ENCODE assay signal across 19 cellular contexts in genomic region chr15:75045332-75046015, GRCh38. TPM values are rescaled to one million over a fixed set of nuclear protein-coding genes. Genes with fewer than 3 reads are reported as not detected.
DNase-seq lines count a peak whose midpoint lies in the region; ATAC-seq, FAIRE-seq and TF ChIP-seq lines count a peak whose summit lies in the region.
"Had no signal": no experiment of that assay in that cellular context is flagged by ENCODE, and none has a peak within 500 bp of the region (broad histone marks: within the 10 kb centered on the region; RNA-seq: fewer than 3 reads in every experiment).

No MANE protein-coding gene starts in this region.

- POLR2A ChIA-PET in activated CD8-positive, alpha-beta T cell treated with anti-CD3 and anti-CD28 coated beads, Interleukin-2, amount 10 ng/mL, durations not matched to agents 7 days and 5 days (lab: Charles Lee): interaction anchor here (0.6 to 1.9 kb wide), 5 partner anchors 13 to 65 kb away, joined by 3 to 9 read pairs (median 4); no protein-coding TSS in a partner anchor
- POLR2A ChIA-PET in activated CD8-positive, alpha-beta T cell treated with anti-CD3 and anti-CD28 coated beads for 36 hours (lab: Charles Lee): interaction anchor here (0.5 to 2.1 kb wide), 2 partner anchors 21 to 164 kb away, joined by 3 to 7 read pairs; no protein-coding TSS in a partner anchor
- POLR2A ChIA-PET in IMR-90 (lab: Charles Lee; ENCODE audit: unreplicated experiment) (interaction anchor here (0.7 kb wide), 1 partner anchor 153 kb away, joined by 5 read pairs; no protein-coding TSS in a partner anchor), K562 (lab: Yijun Ruan, JAX) (interaction anchor here (0.9 to 1.5 kb wide), 2 partner anchors 8 to 20 kb away, joined by 5 read pairs; no protein-coding TSS in a partner anchor)

- H3K36me3 Mint-ChIP-seq in activated CD8-positive, alpha-beta T cell treated with anti-CD3 and anti-CD28 coated beads, Interleukin-2, amount 10 ng/mL, durations not matched to agents 7 days and 5 days (ENCODE audit: low read depth): peaks cover 55% of the 10 kb centered on the region
- H3K36me3 Mint-ChIP-seq in activated CD8-positive, alpha-beta T cell treated with anti-CD3 and anti-CD28 coated beads for 36 hours (ENCODE audit: low read depth): peaks cover 22% of the 10 kb centered on the region
- H3K36me3 Mint-ChIP-seq in stimulated activated memory B cell treated with anti-CD40 and anti-IgM and Interleukin-4, amounts not matched to agents 10 μg/mL and 1 μg/mL and 100 μg/mL, for 72 hours: peaks cover 25% of the 10 kb centered on the region

- H3K27me3 ChIP-seq in IMR-90 (ENCODE audit: control insufficient read depth, insufficient read depth, low read length) (no peaks in the 10 kb centered on the region), K562 (ENCODE audit: control insufficient read depth in 2 of 2, insufficient read depth in 2 of 2, low read length in 2 of 2) (no peaks in the 10 kb centered on the region)
- H3K27me3 ChIP-seq: adrenal gland had no signal

- 0 out of 2 replicates have a peak overlapping the region, but pooled peaks have one; percentile 8 for H3K4ac ChIP-seq in IMR-90 (ENCODE audit: low read depth, low read length)

- H3K27me3 Mint-ChIP-seq in activated CD8-positive, alpha-beta T cell treated with anti-CD3 and anti-CD28 coated beads, Interleukin-2, amount 10 ng/mL, durations not matched to agents 7 days and 5 days (ENCODE audit: low read depth): no peaks in the 10 kb centered on the region
- no peaks in the 10 kb centered on the region for H3K27me3 Mint-ChIP-seq in activated CD8-positive, alpha-beta T cell treated with anti-CD3 and anti-CD28 coated beads for 36 hours
- no peaks in the 10 kb centered on the region for H3K27me3 Mint-ChIP-seq in stimulated activated memory B cell treated with anti-CD40 and anti-IgM and Interleukin-4, amounts not matched to agents 10 μg/mL and 1 μg/mL and 100 μg/mL, for 72 hours

- H3K4me2 ChIP-seq in IMR-90 (ENCODE audit: low read depth, low read length) (no peak overlapping the region), K562 (ENCODE audit: insufficient read depth, low read length) (no peak overlapping the region)
- H3K4me2 ChIP-seq: A549 had no signal

- H4K20me1 ChIP-seq in IMR-90 (ENCODE audit: insufficient read depth, low read length) (peaks cover 10% of the 10 kb centered on the region), K562 (replicated peaks; ENCODE audit: control insufficient read depth, insufficient read depth, low read length) (no peaks in the 10 kb centered on the region)

- no peak overlapping the region for H2BK15ac ChIP-seq in IMR-90 (ENCODE audit: low read depth, low read length)

- no peak overlapping the region for H2BK20ac ChIP-seq in IMR-90 (ENCODE audit: low read depth, low read length)

- H2BK120ac ChIP-seq in IMR-90 (ENCODE audit: low read depth, low read length): no peak overlapping the region

- no peak for TF ChIP-seq CTCF in activated CD8-positive, alpha-beta T cell treated with anti-CD3 and anti-CD28 coated beads for 36 hours (IDR thresholded peaks at IDR 0.05)
- TF ChIP-seq CTCF in IMR-90 (conservative IDR thresholded peaks at IDR 0.05; ENCODE audit: low read depth, low read length): no peak
- no peak for TF ChIP-seq CTCF in K562 (IDR thresholded peaks at IDR 0.05 in 2 of 3, conservative IDR thresholded peaks at IDR 0.05 in 1 of 3; ENCODE audit: insufficient read depth in 2 of 3, low read depth in 1 of 3, low read length in 3 of 3)

- dilution Hi-C loops in IMR-90 (cut with HindIII; ENCODE audit: low sequenced_read_pairs, unreplicated experiment): no loop called here

- H3K36me3 ChIP-seq in IMR-90 (ENCODE audit: control insufficient read depth, insufficient read depth, low read length): no peaks in the 10 kb centered on the region; the same call in 1 of the 2 replicates
- peaks cover 19% of the 10 kb centered on the region; the same call in 1 of the 3 replicates for H3K36me3 ChIP-seq in K562 (ENCODE audit: control insufficient read depth, insufficient read depth, low read length)
- H3K36me3 ChIP-seq: adrenal gland had no signal

- no peak overlapping the region for H2BK5ac ChIP-seq in IMR-90 (ENCODE audit: low read depth, low read length, poor library complexity, severe bottlenecking)

- CTCF ChIA-PET in activated CD8-positive, alpha-beta T cell treated with anti-CD3 and anti-CD28 coated beads, Interleukin-2, amount 10 ng/mL, durations not matched to agents 7 days and 5 days (lab: Charles Lee): interaction anchor here (1.1 to 3.2 kb wide), 4 partner anchors 12 to 134 kb away, joined by 3 to 30 read pairs (median 11); no protein-coding TSS in a partner anchor
- CTCF ChIA-PET in activated CD8-positive, alpha-beta T cell treated with anti-CD3 and anti-CD28 coated beads for 36 hours (lab: Charles Lee): interaction anchor here (0.8 to 1.5 kb wide), 5 partner anchors 8 to 164 kb away, joined by 3 read pairs; partner anchors contain the start of genes C15orf39 and PPCDC
- CTCF ChIA-PET in IMR-90 (lab: Yijun Ruan, JAX) (interaction anchor here (0.6 to 1.6 kb wide), 2 partner anchors 159 to 1656 kb away, joined by 3 to 5 read pairs; no protein-coding TSS in a partner anchor), K562 (lab: Yijun Ruan, JAX; ENCODE audit: low intra/inter-chr PET ratio) (no interaction called here)

- no TSS peak for BruUV-seq in IMR-90 (replicated peaks; lab: Mats Ljungman, UMichigan)
- BruUV-seq in K562 (replicated peaks; lab: Mats Ljungman, UMichigan): TSS peak; percentile 22

- no peak overlapping the region for H3K18ac ChIP-seq in IMR-90 (ENCODE audit: low read depth, low read length)

- DNase-seq in activated CD8-positive, alpha-beta T cell treated with anti-CD3 and anti-CD28 coated beads, Interleukin-2, amount 10 ng/mL, durations not matched to agents 7 days and 5 days: no peak
- DNase-seq in activated CD8-positive, alpha-beta T cell treated with anti-CD3 and anti-CD28 coated beads for 36 hours: no peak
- DNase-seq in IMR-90 (no peak), K562 (ENCODE audit: extremely low read depth in 1 of 4, low spot score in 3 of 4) (no peak), inferior parietal cortex (ENCODE audit: extremely low spot score) (no peak)
- DNase-seq: activated T-cell treated with anti-CD3 and anti-CD28 coated beads for 4 hours; adrenal gland; erythroblast; naive B cell; NCI-H1092 treated with DMSO at 0.1 percent for 48 hours; NCI-H2227 treated with DMSO at 0.1 percent for 48 hours; stimulated activated CD4-positive, alpha-beta T cell treated with anti-CD3 and anti-CD28 coated beads, Interleukin-4, amount 100 ng/mL, for 4 hours; stimulated activated naive CD4-positive, alpha-beta T cell had no signal

- H3K9me3 Mint-ChIP-seq in activated CD8-positive, alpha-beta T cell treated with anti-CD3 and anti-CD28 coated beads, Interleukin-2, amount 10 ng/mL, durations not matched to agents 7 days and 5 days (ENCODE audit: insufficient read depth): no peaks in the 10 kb centered on the region
- no peaks in the 10 kb centered on the region for H3K9me3 Mint-ChIP-seq in activated CD8-positive, alpha-beta T cell treated with anti-CD3 and anti-CD28 coated beads for 36 hours
- no peaks in the 10 kb centered on the region for H3K9me3 Mint-ChIP-seq in stimulated activated memory B cell treated with anti-CD40 and anti-IgM and Interleukin-4, amounts not matched to agents 10 μg/mL and 1 μg/mL and 100 μg/mL, for 72 hours
- H3K9me3 Mint-ChIP-seq: naive B cell, WTC11 had no signal

- H3K4me1 ChIP-seq in IMR-90 (ENCODE audit: control insufficient read depth, insufficient read depth, low read length) (peaks cover 28% of the 10 kb centered on the region), K562 (replicated peaks in 1 of 2; ENCODE audit: control insufficient read depth in 2 of 2, insufficient read depth in 2 of 2, low read length in 2 of 2) (peaks cover 37 to 47% of the 10 kb centered on the region in 2 experiments)

- TF ChIP-seq RAD21 in IMR-90 (IDR thresholded peaks at IDR 0.05; ENCODE audit: low read length) (no peak), K562 (CRISPR knock-in tag; conservative IDR thresholded peaks at IDR 0.05 in 1 of 2, IDR thresholded peaks at IDR 0.05 in 1 of 2) (no peak)

- TF ChIP-seq POLR2A in IMR-90 (IDR thresholded peaks at IDR 0.05; ENCODE audit: low read depth, low read length): no peak
- TF ChIP-seq POLR2A in K562 (conservative IDR thresholded peaks at IDR 0.05): no peak

- H3K4me1 Mint-ChIP-seq in activated CD8-positive, alpha-beta T cell treated with anti-CD3 and anti-CD28 coated beads, Interleukin-2, amount 10 ng/mL, durations not matched to agents 7 days and 5 days (ENCODE audit: low read depth): peaks cover 75% of the 10 kb centered on the region
- peaks cover 41% of the 10 kb centered on the region for H3K4me1 Mint-ChIP-seq in activated CD8-positive, alpha-beta T cell treated with anti-CD3 and anti-CD28 coated beads for 36 hours (ENCODE audit: low read depth)
- peaks cover 71% of the 10 kb centered on the region for H3K4me1 Mint-ChIP-seq in stimulated activated memory B cell treated with anti-CD40 and anti-IgM and Interleukin-4, amounts not matched to agents 10 μg/mL and 1 μg/mL and 100 μg/mL, for 72 hours

- intact Hi-C loops in activated CD8-positive, alpha-beta T cell treated with anti-CD3 and anti-CD28 coated beads for 36 hours (cut with micrococcal nuclease): no loop called here
- intact Hi-C loops in IMR-90 (cut with micrococcal nuclease) (no loop called here), K562 (cut with micrococcal nuclease) (no loop called here)

- no peak overlapping the region; the same call in 1 of the 2 replicates for H4K91ac ChIP-seq in IMR-90 (ENCODE audit: insufficient read depth, low read depth, low read length)

- H3K56ac ChIP-seq in IMR-90 (ENCODE audit: extremely low read depth, insufficient read depth, low read length): no peak overlapping the region

- peaks cover 2% of the 10 kb centered on the region; the same call in 1 of the 3 replicates for H3K79me2 ChIP-seq in K562 (ENCODE audit: control insufficient read depth, insufficient read depth, low read length)

- H3K27ac ChIP-seq in IMR-90 (ENCODE audit: insufficient read depth, low read length): no peak overlapping the region
- H3K27ac ChIP-seq in K562 (ENCODE audit: extremely low read depth, low read depth, low read length): no peak overlapping the region

- no peak overlapping the region for H4K8ac ChIP-seq in IMR-90 (ENCODE audit: low read depth in 2 of 2, low read length in 2 of 2)

- no peak for FAIRE-seq in K562 (lab: Jason Lieb, UNC)
- FAIRE-seq: A549 had no signal

- H2AK5ac ChIP-seq in IMR-90 (ENCODE audit: low read depth, low read length): peak overlapping the region; percentile 94; the same call in 1 of the 2 replicates

- no peak overlapping the region for H3K14ac ChIP-seq in IMR-90 (replicated peaks; ENCODE audit: low read depth, low read length)

- H3K4me3 ChIP-seq in IMR-90 (ENCODE audit: insufficient read depth, low read depth, low read length) (no peak overlapping the region), K562 (no peak overlapping the region)
- H3K4me3 ChIP-seq: A549, adrenal gland had no signal

- no peak overlapping the region for H4K5ac ChIP-seq in IMR-90 (ENCODE audit: low read depth, low read length)

- H2AK9ac ChIP-seq in IMR-90 (replicated peaks; ENCODE audit: low read depth, low read length, poor library complexity): no peak overlapping the region

- no peak overlapping the region for H2AFZ ChIP-seq in IMR-90 (replicated peaks; ENCODE audit: low read length, poor library complexity)
- H2AFZ ChIP-seq in K562 (ENCODE audit: low read depth, low read length): no peak overlapping the region

- no peak overlapping the region for H3K23ac ChIP-seq in IMR-90 (ENCODE audit: low read depth, low read length)

- 80% methylated on average over 1 of the region's 6 CpGs; no CpG with 5 or more reads in 1 of the 2 experiments for WGBS in IMR-90 (ENCODE audit: extremely low coverage in 2 of 2, insufficient read length in 1 of 2), 2 experiments
- WGBS in K562 (ENCODE audit: insufficient coverage, low coverage, missing lambda C conversion rate): 80% methylated on average over 5 of the region's 6 CpGs

- H3K9me3 ChIP-seq in IMR-90 (ENCODE audit: control insufficient read depth, insufficient read depth, low read length): no peaks in the 10 kb centered on the region
- no peaks in the 10 kb centered on the region for H3K9me3 ChIP-seq in K562 (replicated peaks; ENCODE audit: control insufficient read depth, insufficient read depth, low read depth, low read length)
- H3K9me3 ChIP-seq: A549, adrenal gland had no signal

- H3K27ac Mint-ChIP-seq in activated CD8-positive, alpha-beta T cell treated with anti-CD3 and anti-CD28 coated beads, Interleukin-2, amount 10 ng/mL, durations not matched to agents 7 days and 5 days: peak overlapping the region; percentile 78
- H3K27ac Mint-ChIP-seq in activated CD8-positive, alpha-beta T cell treated with anti-CD3 and anti-CD28 coated beads for 36 hours: no peak overlapping the region
- H3K27ac Mint-ChIP-seq in stimulated activated memory B cell treated with anti-CD40 and anti-IgM and Interleukin-4, amounts not matched to agents 10 μg/mL and 1 μg/mL and 100 μg/mL, for 72 hours: peak overlapping the region; percentile 79

- in situ Hi-C loops in IMR-90 (cut with MboI; ENCODE audit: low sequenced_read_pairs) (no loop called here), K562 (cut with MboI) (no loop called here)

- TF ChIP-seq EP300 in K562 (IDR thresholded peaks at IDR 0.05; ENCODE audit: low read length): no peak

- H3K79me1 ChIP-seq in IMR-90 (ENCODE audit: low read depth in 1 of 2, low read length in 2 of 2): peaks cover 0 to 24% of the 10 kb centered on the region in 2 experiments; a peak in 2 of 4 replicates

- H3K9me1 ChIP-seq in IMR-90 (ENCODE audit: insufficient read depth, low read length): peaks cover 30% of the 10 kb centered on the region
- no peaks in the 10 kb centered on the region for H3K9me1 ChIP-seq in K562 (ENCODE audit: control insufficient read depth, insufficient read depth, low read length)

- no peak for ATAC-seq in activated CD8-positive, alpha-beta T cell treated with anti-CD3 and anti-CD28 coated beads, Interleukin-2, amount 10 ng/mL, durations not matched to agents 7 days and 5 days
- ATAC-seq in activated CD8-positive, alpha-beta T cell treated with anti-CD3 and anti-CD28 coated beads for 36 hours: no peak
- no peak for ATAC-seq in IMR-90 (ENCODE audit: low read depth)
- ATAC-seq in K562: no peak
- no peak for ATAC-seq in stimulated activated memory B cell treated with anti-CD40 and anti-IgM and Interleukin-4, amounts not matched to agents 10 μg/mL and 1 μg/mL and 100 μg/mL, for 72 hours
- ATAC-seq in GM18861 (IDR thresholded peaks at IDR 0.05; ENCODE audit: unreplicated experiment): no peak
- ATAC-seq in GM18498 (IDR thresholded peaks at IDR 0.05; ENCODE audit: unreplicated experiment): no peak
- ATAC-seq: A549, sciatic nerve, WTC11 had no signal

- H3K4me3 Mint-ChIP-seq in activated CD8-positive, alpha-beta T cell treated with anti-CD3 and anti-CD28 coated beads, Interleukin-2, amount 10 ng/mL, durations not matched to agents 7 days and 5 days: peak overlapping the region; percentile 27
- no peak overlapping the region for H3K4me3 Mint-ChIP-seq in activated CD8-positive, alpha-beta T cell treated with anti-CD3 and anti-CD28 coated beads for 36 hours
- no peak overlapping the region for H3K4me3 Mint-ChIP-seq in stimulated activated memory B cell treated with anti-CD40 and anti-IgM and Interleukin-4, amounts not matched to agents 10 μg/mL and 1 μg/mL and 100 μg/mL, for 72 hours
- H3K4me3 Mint-ChIP-seq: WTC11 had no signal

- H3K9ac ChIP-seq in IMR-90 (ENCODE audit: low read depth, low read length) (no peak overlapping the region), K562 (ENCODE audit: insufficient read depth in 1 of 2, low read depth in 2 of 2, low read length in 2 of 2) (no peak overlapping the region)

RNA-seq across cellular contexts. Expression of gene PPCDC, which starts 22.1 kb away (rescaled TPM):
- total RNA-seq in activated CD8-positive, alpha-beta T cell treated with anti-CD3 and anti-CD28 coated beads, Interleukin-2, amount 10 ng/mL, durations not matched to agents 7 days and 5 days: 10 to 100 TPM; 27.3 to 29.1 TPM
- 10 to 100 TPM; 25.7 to 26.6 TPM for total RNA-seq in activated CD8-positive, alpha-beta T cell treated with anti-CD3 and anti-CD28 coated beads for 36 hours
- total RNA-seq in IMR-90 (2012; rRNA removed) (5.6 and 13.3 TPM in 2 replicates), K562 (2014; rRNA removed) (16.3 and 17.1 TPM in 2 replicates), K562 (2014; rRNA removed; fragmentation: Illumina TruSeq; extraction: Trizol) (6.4 and 10.9 TPM in 2 replicates), K562 (2015; rRNA removed; fragmentation: Illumina TruSeq; extraction: Trizol) (9.7 and 13.5 TPM in 2 replicates), K562 (2021) (15.2 and 16.7 TPM in 2 replicates)
- polyA plus RNA-seq in IMR-90 (2012; rRNA removed) (16.3 and 17.1 TPM in 2 replicates), K562 (2011; rRNA removed) (16.7 and 17.9 TPM in 2 replicates), K562 (2014; fragmentation: Illumina TruSeq; extraction: Trizol) (21.7 and 24.9 TPM in 2 replicates), K562 (2014; fragmentation: Nextera tagmentation; extraction: Ambion mirVana) (10 to 100 TPM; 50.0 to 53.6 TPM), K562 (2014; rRNA removed) (34.8 and 41.6 TPM in 2 replicates)
- polyA plus RNA-seq in IMR-90 (2012; cell fraction: cytosol; rRNA removed): 11.2 and 24.4 TPM in 2 replicates
- 14.8 and 25.5 TPM in 2 replicates for polyA plus RNA-seq in IMR-90 (2012; cell fraction: nucleus; rRNA removed; ENCODE audit: low replicate concordance)
- total RNA-seq in K562 (2011; cell fraction: chromatin; rRNA removed; ENCODE audit: low replicate concordance): 20.0 and 54.1 TPM in 2 replicates
- 31.7 TPM in 2 replicates for total RNA-seq in K562 (2011; cell fraction: nucleolus; rRNA removed)
- 24.1 and 30.8 TPM in 2 replicates for total RNA-seq in K562 (2011; cell fraction: nucleoplasm; rRNA removed)
- polyA plus RNA-seq in K562 (2011; cell fraction: cytosol; rRNA removed): 26.9 and 55.6 TPM in 2 replicates
- 22.7 and 31.8 TPM in 2 replicates for polyA plus RNA-seq in K562 (2011; cell fraction: nucleus; rRNA removed)
- 11.4 and 15.7 TPM in 2 replicates for polyA plus RNA-seq in K562 (2012)
- polyA minus RNA-seq in K562 (2011; rRNA and poly(A)+ RNA removed): 6.7 and 7.8 TPM in 2 replicates
- polyA minus RNA-seq in K562 (2011; cell fraction: cytosol; rRNA and poly(A)+ RNA removed): 6.4 and 9.0 TPM in 2 replicates
- 12.3 and 15.2 TPM in 2 replicates for polyA minus RNA-seq in K562 (2011; cell fraction: nucleus; rRNA and poly(A)+ RNA removed)

RNA-seq across cellular contexts. Expression of gene SCAMP5, which starts 50.1 kb away (rescaled TPM):
- 1 to 10 TPM; 1.1 TPM for total RNA-seq in activated CD8-positive, alpha-beta T cell treated with anti-CD3 and anti-CD28 coated beads, Interleukin-2, amount 10 ng/mL, durations not matched to agents 7 days and 5 days
- total RNA-seq in activated CD8-positive, alpha-beta T cell treated with anti-CD3 and anti-CD28 coated beads for 36 hours: 1 to 10 TPM in 1 of 2 experiments, under 1 TPM in 1; 0.65 to 1.1 TPM
- total RNA-seq in IMR-90 (2012; rRNA removed) (0.36 and 0.56 TPM in 2 replicates), K562 (2014; rRNA removed) (not detected in 2 replicates), K562 (2014; rRNA removed; fragmentation: Illumina TruSeq; extraction: Trizol) (not detected in 2 replicates), K562 (2015; rRNA removed; fragmentation: Illumina TruSeq; extraction: Trizol) (0.08 and 0.11 TPM in 2 replicates), K562 (2021) (0.27 and 0.31 TPM in 2 replicates)
- polyA plus RNA-seq in IMR-90 (2012; rRNA removed) (1.6 and 1.7 TPM in 2 replicates), K562 (2011; rRNA removed) (0.24 and 0.29 TPM in 2 replicates), K562 (2014; fragmentation: Illumina TruSeq; extraction: Trizol) (0.09 and 0.15 TPM in 2 replicates), K562 (2014; fragmentation: Nextera tagmentation; extraction: Ambion mirVana) (not detected), K562 (2014; rRNA removed) (not detected in 2 replicates)
- polyA plus RNA-seq in IMR-90 (2012; cell fraction: cytosol; rRNA removed): 0.64 and 1.7 TPM in 2 replicates
- 5.1 and 5.5 TPM in 2 replicates for polyA plus RNA-seq in IMR-90 (2012; cell fraction: nucleus; rRNA removed; ENCODE audit: low replicate concordance)
- not detected in 2 replicates for total RNA-seq in K562 (2011; cell fraction: chromatin; rRNA removed; ENCODE audit: low replicate concordance)
- 0.33 TPM in 1 of 2 replicates, not detected in the other for total RNA-seq in K562 (2011; cell fraction: nucleolus; rRNA removed)
- not detected in 2 replicates for total RNA-seq in K562 (2011; cell fraction: nucleoplasm; rRNA removed)
- 0.15 and 0.18 TPM in 2 replicates for polyA plus RNA-seq in K562 (2011; cell fraction: cytosol; rRNA removed)
- polyA plus RNA-seq in K562 (2011; cell fraction: nucleus; rRNA removed): 0.14 and 0.15 TPM in 2 replicates
- 0.14 and 0.21 TPM in 2 replicates for polyA plus RNA-seq in K562 (2012)
- 0.11 and 0.42 TPM in 2 replicates for polyA minus RNA-seq in K562 (2011; rRNA and poly(A)+ RNA removed)
- polyA minus RNA-seq in K562 (2011; cell fraction: cytosol; rRNA and poly(A)+ RNA removed): not detected in 2 replicates
- polyA minus RNA-seq in K562 (2011; cell fraction: nucleus; rRNA and poly(A)+ RNA removed): not detected in 2 replicates
